In genomic region chr6:32576261-32576660, GRCh38 we compare ENCODE assay signal across 25 cellular contexts. TPM values are rescaled to one million over a fixed set of nuclear protein-coding genes. Genes with fewer than 3 reads are reported as not detected.
A peak's percentile ranks its signal among the peaks of the same experiment; 100 is the strongest.
DNase-seq lines count a peak whose midpoint lies in the region; ATAC-seq, FAIRE-seq and TF ChIP-seq lines count a peak whose summit lies in the region.
"Had no signal": no experiment of that assay in that cellular context is flagged by ENCODE, and none has a peak within 500 bp of the region (broad histone marks: within the 10 kb centered on the region; RNA-seq: fewer than 3 reads in every experiment).

No MANE protein-coding gene starts in this region.

- no peak overlapping the region for H3K27ac ChIP-seq in GM12878 (ENCODE audit: control insufficient read depth, insufficient read depth)
- H3K27ac ChIP-seq: HL-60 had no signal

- no peaks in the 10 kb centered on the region for H4K20me1 ChIP-seq in GM12878 (ENCODE audit: control insufficient read depth, insufficient read depth)

- WGBS in GM12878 (ENCODE audit: insufficient coverage, insufficient replicate concordance, low lambda C conversion rate, missing lambda C conversion rate), result 10% methylated on average over 1 of the region's 1 CpG

- no peak overlapping the region for H3K9ac ChIP-seq in GM12878 (ENCODE audit: control insufficient read depth, insufficient read depth, low read length)

- H2AFZ ChIP-seq in GM12878 (ENCODE audit: control insufficient read depth, low read depth, low read length), result no peak overlapping the region

- H3K27me3 Mint-ChIP-seq in Calu3 (ENCODE audit: unreplicated experiment) (peaks cover 10% of the 10 kb centered on the region), IgD-negative memory B cell (no peaks in the 10 kb centered on the region), endothelial cell (ENCODE audit: unreplicated experiment) (no peaks in the 10 kb centered on the region)
- H3K27me3 Mint-ChIP-seq in stimulated activated naive B cell treated with anti-CD40 and anti-IgM and Interleukin-4, amounts not matched to agents 10 μg/mL and 1 μg/mL and 100 μg/mL, for 72 hours, result no peaks in the 10 kb centered on the region
- H3K27me3 Mint-ChIP-seq: CD8-positive, alpha-beta memory T cell had no signal

- CTCF ChIA-PET in Calu3 (lab: Charles Lee) (no interaction called here), GM12878 (lab: Yijun Ruan, JAX) (no interaction called here)

- BruUV-seq in Calu3 (replicated peaks; lab: Mats Ljungman, UMichigan) (TSS peak; percentile 33), GM12878 (replicated peaks; lab: Mats Ljungman, UMichigan) (no TSS peak)

- in situ Hi-C loops in GM12878 (cut with MboI), result no loop called here

- H3K36me3 Mint-ChIP-seq in Calu3 (ENCODE audit: insufficient read depth, unreplicated experiment) (no peaks in the 10 kb centered on the region), IgD-negative memory B cell (peaks cover 6% of the 10 kb centered on the region), endothelial cell (ENCODE audit: low read depth, unreplicated experiment) (peaks cover 5% of the 10 kb centered on the region)
- H3K36me3 Mint-ChIP-seq in stimulated activated naive B cell treated with anti-CD40 and anti-IgM and Interleukin-4, amounts not matched to agents 10 μg/mL and 1 μg/mL and 100 μg/mL, for 72 hours, result peaks cover 13 to 27% of the 10 kb centered on the region in 2 donors
- H3K36me3 Mint-ChIP-seq: CD4-positive, CD25-positive, alpha-beta regulatory T cell had no signal

- H3K4me3 ChIP-seq in GM12878, result no peak overlapping the region

- SMC1A ChIA-PET in GM12878 (lab: Charles Lee; ENCODE audit: uncharacterized antibody, unreplicated experiment), result no interaction called here

- no peak for FAIRE-seq in GM12878 (lab: Jason Lieb, UNC)
- FAIRE-seq: D721Med, G401.6, GM18507 had no signal

- no peak for TF ChIP-seq EP300 in GM12878 (IDR thresholded peaks at IDR 0.05; ENCODE audit: borderline replicate concordance in 1 of 2, control insufficient read depth in 1 of 2, low read depth in 2 of 2, low read length in 2 of 2)

- H3K27me3 ChIP-seq in GM12878 (replicated peaks in 1 of 2; ENCODE audit: control insufficient read depth in 2 of 2, insufficient read depth in 2 of 2, low read length in 1 of 2), result no peaks in the 10 kb centered on the region
- H3K27me3 ChIP-seq: BE2C had no signal

- peak; percentile 26 for ATAC-seq in GM12878
- ATAC-seq in stimulated activated naive B cell treated with anti-CD40 and anti-IgM and Interleukin-4, amounts not matched to agents 10 μg/mL and 1 μg/mL and 100 μg/mL, for 72 hours (replicated peaks), result peak in 1 of 2 donors; percentile 29
- ATAC-seq: HCT116 had no signal

- H3K4me3 Mint-ChIP-seq in Calu3 (ENCODE audit: low read depth, unreplicated experiment), result no peak overlapping the region
- peak overlapping the region in 1 of 4 donors; percentile 4 for H3K4me3 Mint-ChIP-seq in IgD-negative memory B cell
- H3K4me3 Mint-ChIP-seq in stimulated activated naive B cell treated with anti-CD40 and anti-IgM and Interleukin-4, amounts not matched to agents 10 μg/mL and 1 μg/mL and 100 μg/mL, for 72 hours, result no peak overlapping the region
- no peak overlapping the region for H3K4me3 Mint-ChIP-seq in endothelial cell (ENCODE audit: unreplicated experiment)
- H3K4me3 Mint-ChIP-seq: CD4-positive, CD25-positive, alpha-beta regulatory T cell; CD8-positive, alpha-beta memory T cell; HFFc6 had no signal

- TF ChIP-seq CTCF in Calu3 (IDR thresholded peaks at IDR 0.05; ENCODE audit: unreplicated experiment), result no peak
- no peak for TF ChIP-seq CTCF in GM12878 (IDR thresholded peaks at IDR 0.05 in 2 of 3, conservative IDR thresholded peaks at IDR 0.05 in 1 of 3; ENCODE audit: control insufficient read depth in 2 of 3, extremely low read depth in 1 of 3, insufficient read depth in 1 of 3, low read depth in 3 of 3, low read length in 3 of 3)
- no peak for TF ChIP-seq CTCF in endothelial cell (IDR thresholded peaks at IDR 0.05; ENCODE audit: unreplicated experiment)

- no peak for TF ChIP-seq RAD21 in GM12878 (IDR thresholded peaks at IDR 0.05; ENCODE audit: insufficient read depth, low read depth, low read length)

- H3K4me1 ChIP-seq in GM12878 (ENCODE audit: control insufficient read depth, insufficient read depth, low read length), result no peaks in the 10 kb centered on the region
- H3K4me1 ChIP-seq: BE2C had no signal

- POLR2A ChIA-PET in GM12878 (lab: Charles Lee), result no interaction called here

- DNase-seq in Calu3 (no peak), GM12878 (ENCODE audit: low read depth, low spot score) (no peak), endothelial cell (ENCODE audit: low spot score) (no peak), NCI-H446 (lab: John Stamatoyannopoulos, UW) (no peak)
- DNase-seq in stimulated activated naive B cell treated with anti-CD40 and anti-IgM and Interleukin-4, amounts not matched to agents 10 μg/mL and 1 μg/mL and 100 μg/mL, for 72 hours, result no peak
- DNase-seq in stimulated activated naive CD4-positive, alpha-beta T cell (lab: John Stamatoyannopoulos, UW), result no peak
- DNase-seq: 8988T; BE2C; C1 segment of cervical spinal cord; CD4-positive, CD25-positive, alpha-beta regulatory T cell; CD8-positive, alpha-beta memory T cell; COR-L47; GOT3; H7; HFFc6; KBM-7 had no signal

- H3K4me2 ChIP-seq in GM12878 (ENCODE audit: control insufficient read depth, insufficient read depth), result no peak overlapping the region

- H3K9me3 ChIP-seq in GM12878 (replicated peaks; ENCODE audit: control insufficient read depth, insufficient read depth, low read length), result no peaks in the 10 kb centered on the region
- H3K9me3 ChIP-seq: BE2C had no signal

- RAD21 ChIA-PET in GM12878 (lab: Charles Lee; ENCODE audit: unreplicated experiment), result interaction anchor here (0.8 kb wide), 1 partner anchor 114 kb away, joined by 4 read pairs; no protein-coding TSS in a partner anchor

- H3K27ac Mint-ChIP-seq in Calu3 (ENCODE audit: unreplicated experiment) (no peak overlapping the region), IgD-negative memory B cell (peak overlapping the region; percentile 43 to 88 (median 65)), endothelial cell (ENCODE audit: unreplicated experiment) (no peak overlapping the region)
- H3K27ac Mint-ChIP-seq in stimulated activated naive B cell treated with anti-CD40 and anti-IgM and Interleukin-4, amounts not matched to agents 10 μg/mL and 1 μg/mL and 100 μg/mL, for 72 hours, result peak overlapping the region; percentile 65
- H3K27ac Mint-ChIP-seq: CD4-positive, CD25-positive, alpha-beta regulatory T cell; CD8-positive, alpha-beta memory T cell; HFFc6 had no signal

- intact Hi-C loops in Calu3 (cut with micrococcal nuclease; ENCODE audit: unreplicated experiment) (loop anchor here (10.0 kb wide), 1 partner anchor 91 kb away; no protein-coding TSS in a partner anchor), GM12878 (cut with micrococcal nuclease; ENCODE audit: unreplicated experiment) (no loop called here)

- H3K9me3 Mint-ChIP-seq in Calu3 (ENCODE audit: low read depth, unreplicated experiment) (no peaks in the 10 kb centered on the region), IgD-negative memory B cell (no peaks in the 10 kb centered on the region), endothelial cell (ENCODE audit: unreplicated experiment) (no peaks in the 10 kb centered on the region)
- H3K9me3 Mint-ChIP-seq in stimulated activated naive B cell treated with anti-CD40 and anti-IgM and Interleukin-4, amounts not matched to agents 10 μg/mL and 1 μg/mL and 100 μg/mL, for 72 hours, result no peaks in the 10 kb centered on the region
- H3K9me3 Mint-ChIP-seq: CD4-positive, CD25-positive, alpha-beta regulatory T cell; CD8-positive, alpha-beta memory T cell; HFFc6 had no signal

- TF ChIP-seq POLR2A in GM12878 (IDR thresholded peaks at IDR 0.05; ENCODE audit: low read depth, low read length), result no peak

- H3K36me3 ChIP-seq in GM12878 (ENCODE audit: control insufficient read depth in 2 of 2, insufficient read depth in 2 of 2, low read length in 1 of 2), result peaks cover 13 to 14% of the 10 kb centered on the region in 2 experiments; a peak in 3 of 4 replicates
- H3K36me3 ChIP-seq: BE2C had no signal

- H3K79me2 ChIP-seq in GM12878 (ENCODE audit: control insufficient read depth, insufficient read depth, low read length), result peaks cover 1% of the 10 kb centered on the region; the same call in 1 of the 2 replicates

- no peaks in the 10 kb centered on the region for H3K4me1 Mint-ChIP-seq in Calu3 (ENCODE audit: low read depth, unreplicated experiment)
- H3K4me1 Mint-ChIP-seq in IgD-negative memory B cell, result peaks cover 5 to 30% (median 24%) of the 10 kb centered on the region in 3 donors
- peaks cover 21 to 27% of the 10 kb centered on the region in 2 donors for H3K4me1 Mint-ChIP-seq in stimulated activated naive B cell treated with anti-CD40 and anti-IgM and Interleukin-4, amounts not matched to agents 10 μg/mL and 1 μg/mL and 100 μg/mL, for 72 hours
- peaks cover 22% of the 10 kb centered on the region for H3K4me1 Mint-ChIP-seq in endothelial cell (ENCODE audit: unreplicated experiment)

RNA-seq across cellular contexts. Expression of gene HLA-DRB1, which starts 13.4 kb away (rescaled TPM):
- total RNA-seq in Calu3 (2022) (111 and 141 TPM in 2 replicates), GM12878 (2014; rRNA removed) (585 and 596 TPM in 2 replicates), GM12878 (2014; rRNA removed; fragmentation: Illumina TruSeq; extraction: Trizol) (543 and 546 TPM in 2 replicates), GM12878 (2021) (718 and 768 TPM in 2 replicates), endothelial cell (ENCODE audit: unreplicated experiment) (5.1 TPM)
- polyA plus RNA-seq in IgD-negative memory B cell (1,928 TPM), GM12878 (2011; rRNA removed) (684 and 1,082 TPM in 2 replicates), GM12878 (2014; fragmentation: Illumina TruSeq; extraction: Trizol) (462 and 549 TPM in 2 replicates), GM12878 (2014; fragmentation: Nextera tagmentation; extraction: Ambion mirVana) (100 to 1,000 TPM; 312 to 364 TPM), GM12878 (2014; rRNA removed) (623 and 640 TPM in 2 replicates), GM12878 (2016; fragmentation: Nextera tagmentation; extraction: Ambion mirVana) (100 to 1,000 TPM; 839 to 871 TPM)
- total RNA-seq in GM12878 (2013; cell fraction: nucleolus; rRNA removed), result 285 and 299 TPM in 2 replicates
- 440 TPM for polyA plus RNA-seq in GM12878 (2011; ENCODE audit: low read depth)
- polyA plus RNA-seq in GM12878 (2011; cell fraction: cytosol; rRNA removed), result 1,851 and 2,227 TPM in 2 replicates
- polyA plus RNA-seq in GM12878 (2011; cell fraction: nucleus; rRNA removed), result 730 and 992 TPM in 2 replicates
- 697 and 802 TPM in 2 replicates for polyA plus RNA-seq in GM12878 (2012)
- 527 and 1,029 TPM in 2 replicates for polyA minus RNA-seq in GM12878 (2011; rRNA and poly(A)+ RNA removed)
- 229 and 257 TPM in 2 replicates for polyA minus RNA-seq in GM12878 (2011; cell fraction: cytosol; rRNA and poly(A)+ RNA removed)
- 78.9 and 81.7 TPM in 2 replicates for polyA minus RNA-seq in GM12878 (2011; cell fraction: nucleus; rRNA and poly(A)+ RNA removed)
- total RNA-seq: A673, HFFc6, HT1080 had no signal
- polyA plus RNA-seq: AG04450 had no signal

RNA-seq across cellular contexts. Expression of gene HLA-DRB5, which starts 46.2 kb away (rescaled TPM):
- 13.7 and 16.1 TPM in 2 replicates for total RNA-seq in Calu3 (2022)
- polyA plus RNA-seq in IgD-negative memory B cell, result 92.6 TPM
- total RNA-seq in GM12878 (2013; cell fraction: nucleolus; rRNA removed), result 18.5 and 25.2 TPM in 2 replicates
- 59.4 and 60.7 TPM in 2 replicates for total RNA-seq in GM12878 (2014; rRNA removed)
- total RNA-seq in GM12878 (2014; rRNA removed; fragmentation: Illumina TruSeq; extraction: Trizol), result 52.2 and 57.1 TPM in 2 replicates
- total RNA-seq in GM12878 (2021), result 84.0 and 88.3 TPM in 2 replicates
- polyA plus RNA-seq in GM12878 (2011; ENCODE audit: low read depth), result 20.6 TPM
- 69.3 and 108 TPM in 2 replicates for polyA plus RNA-seq in GM12878 (2011; rRNA removed)
- polyA plus RNA-seq in GM12878 (2011; cell fraction: cytosol; rRNA removed), result 136 and 171 TPM in 2 replicates
- polyA plus RNA-seq in GM12878 (2011; cell fraction: nucleus; rRNA removed), result 59.7 and 86.8 TPM in 2 replicates
- 63.7 and 78.6 TPM in 2 replicates for polyA plus RNA-seq in GM12878 (2012)
- polyA plus RNA-seq in GM12878 (2014; fragmentation: Illumina TruSeq; extraction: Trizol), result 38.0 and 39.2 TPM in 2 replicates
- 10 to 100 TPM; 38.5 to 40.6 TPM for polyA plus RNA-seq in GM12878 (2014; fragmentation: Nextera tagmentation; extraction: Ambion mirVana)
- polyA plus RNA-seq in GM12878 (2014; rRNA removed), result 66.3 and 81.7 TPM in 2 replicates
- 10 to 100 TPM; 84.0 to 91.8 TPM for polyA plus RNA-seq in GM12878 (2016; fragmentation: Nextera tagmentation; extraction: Ambion mirVana)
- 48.9 and 79.2 TPM in 2 replicates for polyA minus RNA-seq in GM12878 (2011; rRNA and poly(A)+ RNA removed)
- 27.8 and 29.1 TPM in 2 replicates for polyA minus RNA-seq in GM12878 (2011; cell fraction: cytosol; rRNA and poly(A)+ RNA removed)
- polyA minus RNA-seq in GM12878 (2011; cell fraction: nucleus; rRNA and poly(A)+ RNA removed), result 9.3 and 10.3 TPM in 2 replicates
- 0.82 TPM for total RNA-seq in endothelial cell (ENCODE audit: unreplicated experiment)
- total RNA-seq: A673, HFFc6, HT1080 had no signal
- polyA plus RNA-seq: AG04450 had no signal

Comparison
In these comparisons a context has a peak if more than half of its experiments do, and no peak if none do; other contexts are left out.
1. H3K27ac Mint-ChIP-seq: peak in IgD-negative memory B cell (3 of 3) and stimulated activated naive B cell treated with anti-CD40 and anti-IgM and Interleukin-4, amounts not matched to agents 10 μg/mL and 1 μg/mL and 100 μg/mL, for 72 hours (single experiment); none in Calu3 (single experiment) and endothelial cell (single experiment).
2. RNA of gene HLA-DRB1, which starts 13.4 kb away (total RNA-seq): 285 to 768 TPM in GM12878 and 111 to 141 TPM in Calu3; 5.1 TPM in endothelial cell (single experiment); every median in the first group is over 10 times any median in the second.